ENCODE assay signal across 16 cellular contexts in genomic region chr1:182229451-182229850, GRCh38.
DNase-seq lines count a peak whose midpoint lies in the region; ATAC-seq, FAIRE-seq and TF ChIP-seq lines count a peak whose summit lies in the region.
"Had no signal": no experiment of that assay in that cellular context is flagged by ENCODE, and none has a peak within 500 bp of the region (broad histone marks: within the 10 kb centered on the region; RNA-seq: fewer than 3 reads in every experiment).

No MANE protein-coding gene starts in this region.

- H3K4me1 ChIP-seq in psoas muscle: peaks cover 27% of the 10 kb centered on the region
- H3K4me1 ChIP-seq: A549 had no signal

- 86 to 91% (median 89%) methylated on average over 4 of the region's 4 CpGs for WGBS in psoas muscle, 3 donors

- peak overlapping the region; percentile 59 for H3K27ac Mint-ChIP-seq in type B pancreatic cell
- no peak overlapping the region for H3K27ac Mint-ChIP-seq in stimulated activated memory B cell treated with anti-CD40 and anti-IgM and Interleukin-4, amounts not matched to agents 10 μg/mL and 1 μg/mL and 100 μg/mL, for 72 hours
- H3K27ac Mint-ChIP-seq: B cell, CD14-positive monocyte had no signal

- H3K36me3 ChIP-seq in psoas muscle (ENCODE audit: insufficient read depth in 1 of 2, low read depth in 1 of 2): no peaks in the 10 kb centered on the region

- H3K4me1 Mint-ChIP-seq in type B pancreatic cell (ENCODE audit: unreplicated experiment): peaks cover 26% of the 10 kb centered on the region
- no peaks in the 10 kb centered on the region for H3K4me1 Mint-ChIP-seq in stimulated activated memory B cell treated with anti-CD40 and anti-IgM and Interleukin-4, amounts not matched to agents 10 μg/mL and 1 μg/mL and 100 μg/mL, for 72 hours
- H3K4me1 Mint-ChIP-seq: B cell, CD14-positive monocyte had no signal

- no peak overlapping the region for H3K4me3 ChIP-seq in psoas muscle
- H3K4me3 ChIP-seq: A549 had no signal

- H3K27me3 Mint-ChIP-seq in type B pancreatic cell: no peaks in the 10 kb centered on the region
- H3K27me3 Mint-ChIP-seq in stimulated activated memory B cell treated with anti-CD40 and anti-IgM and Interleukin-4, amounts not matched to agents 10 μg/mL and 1 μg/mL and 100 μg/mL, for 72 hours: peaks cover 14% of the 10 kb centered on the region

- H3K9me3 ChIP-seq in psoas muscle: no peaks in the 10 kb centered on the region
- H3K9me3 ChIP-seq: A549 had no signal

- FAIRE-seq in frontal cortex (lab: Jason Lieb, UNC): no peak
- FAIRE-seq: A549, H54 had no signal

- no peak for TF ChIP-seq CTCF in psoas muscle (IDR thresholded peaks at IDR 0.05)
- TF ChIP-seq CTCF in type B pancreatic cell (conservative IDR thresholded peaks at IDR 0.05): no peak

- DNase-seq in NCI-H69 (lab: John Stamatoyannopoulos, UW) (peak; percentile 11), fibroblast of gingiva (ENCODE audit: low read depth) (peak; percentile 18), psoas muscle (no peak), type B pancreatic cell (ENCODE audit: extremely low spot score, unreplicated experiment) (no peak), SHP77 treated with DMSO at 0.1 percent for 48 hours (lab: John Stamatoyannopoulos, UW) (no peak), frontal cortex (ENCODE audit: low spot score in 2 of 2) (no peak)
- DNase-seq: GDM1, Karpas-422, NCI-H526, RPMI8226, SIG-M5 had no signal

- ATAC-seq in psoas muscle: peak in 2 of 4 donors; percentile 41 to 56
- no peak for ATAC-seq in stimulated activated memory B cell treated with anti-CD40 and anti-IgM and Interleukin-4, amounts not matched to agents 10 μg/mL and 1 μg/mL and 100 μg/mL, for 72 hours
- ATAC-seq: A549 had no signal

- no peaks in the 10 kb centered on the region for H3K27me3 ChIP-seq in psoas muscle (ENCODE audit: insufficient read depth in 3 of 3, low read length in 2 of 3)

- H3K36me3 Mint-ChIP-seq in type B pancreatic cell: peaks cover 3% of the 10 kb centered on the region
- H3K36me3 Mint-ChIP-seq in stimulated activated memory B cell treated with anti-CD40 and anti-IgM and Interleukin-4, amounts not matched to agents 10 μg/mL and 1 μg/mL and 100 μg/mL, for 72 hours: no peaks in the 10 kb centered on the region
- H3K36me3 Mint-ChIP-seq: CD14-positive monocyte had no signal

- intact Hi-C loops in psoas muscle (cut with DNase I): no loop called here

- no peak overlapping the region for H3K4me3 Mint-ChIP-seq in type B pancreatic cell
- H3K4me3 Mint-ChIP-seq in stimulated activated memory B cell treated with anti-CD40 and anti-IgM and Interleukin-4, amounts not matched to agents 10 μg/mL and 1 μg/mL and 100 μg/mL, for 72 hours: no peak overlapping the region
- H3K4me3 Mint-ChIP-seq: B cell, CD14-positive monocyte had no signal

- H3K27ac ChIP-seq in psoas muscle: peak overlapping the region; percentile 71
- H3K27ac ChIP-seq: A549 had no signal

- H3K9me3 Mint-ChIP-seq in type B pancreatic cell: peaks cover 11% of the 10 kb centered on the region
- no peaks in the 10 kb centered on the region for H3K9me3 Mint-ChIP-seq in stimulated activated memory B cell treated with anti-CD40 and anti-IgM and Interleukin-4, amounts not matched to agents 10 μg/mL and 1 μg/mL and 100 μg/mL, for 72 hours

Comparison
In these comparisons a context has a peak if more than half of its experiments do, and no peak if none do; other contexts are left out.
1. DNase-seq: peak in NCI-H69 (single experiment) and fibroblast of gingiva (single experiment); none in psoas muscle (0 of 2), type B pancreatic cell (single experiment), SHP77 treated with DMSO at 0.1 percent for 48 hours (single experiment) and frontal cortex (0 of 2).